27 cellular contexts compared by ENCODE assay signal in the genomic region with DNA sequence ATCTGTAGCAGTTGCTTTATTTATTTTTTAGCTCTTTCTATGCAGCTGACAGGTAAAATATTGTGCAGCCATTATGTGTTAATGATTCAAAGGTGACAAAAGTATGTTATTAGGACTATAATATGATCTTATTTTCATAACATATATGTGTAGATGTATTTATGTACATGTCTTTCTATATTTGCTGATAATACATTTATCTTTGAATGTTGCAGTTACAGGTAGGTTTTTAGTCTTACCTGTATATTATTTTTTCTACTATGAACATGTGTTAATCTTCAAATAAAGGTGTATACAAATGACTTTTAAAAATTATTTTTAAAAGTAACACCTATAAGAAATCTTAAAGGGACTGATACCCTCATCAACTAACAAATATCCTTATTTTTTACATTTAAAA.
"Had no signal": no experiment of that assay in that cellular context is flagged by ENCODE, and none has a peak within 500 bp of the region (broad histone marks: within the 10 kb centered on the region; RNA-seq: fewer than 3 reads in every experiment).

No MANE protein-coding gene starts in this region.

- H3K27ac ChIP-seq: coronary artery, epithelial cell of prostate, esophagus squamous epithelium, gastrocnemius medialis, heart right ventricle, left lung, lower lobe of right lung had no signal

- ATAC-seq: effector memory CD8-positive, alpha-beta T cell; esophagus mucosa; gastrocnemius medialis; heart right ventricle; left cardiac atrium; left lung; left ventricle myocardium superior; lower lobe of right lung; mucosa of descending colon; naive thymus-derived CD8-positive, alpha-beta T cell had no signal

- DNase-seq: dermis blood vessel endothelial cell; dorsolateral prefrontal cortex; effector CD8-positive, alpha-beta T cell; effector memory CD8-positive, alpha-beta T cell; endodermal cell; erythroblast; esophagus squamous epithelium; foreskin fibroblast; foreskin melanocyte; gastrocnemius medialis; glutamatergic neuron; head of caudate nucleus; heart right ventricle; hippocampal formation; islet precursor cell; left cardiac atrium; left lung; left ventricle myocardium superior; lower lobe of right lung; mesenchymal stem cell; mucosa of descending colon; naive B cell; naive thymus-derived CD8-positive, alpha-beta T cell had no signal

- H3K4me1 ChIP-seq: esophagus squamous epithelium, gastrocnemius medialis, left lung, lower lobe of right lung had no signal

- H3K4me3 ChIP-seq: coronary artery, dorsolateral prefrontal cortex, esophagus squamous epithelium, gastrocnemius medialis, heart right ventricle, left lung, lower lobe of right lung, mucosa of descending colon had no signal

- H3K9me3 ChIP-seq: esophagus squamous epithelium, gastrocnemius medialis, heart right ventricle, left lung, lower lobe of right lung, mucosa of descending colon had no signal

- FAIRE-seq: endometrium had no signal
